8 cellular contexts compared by ENCODE assay signal in genomic region chr1:211327341-211327921, GRCh38. TPM values are rescaled to one million over a fixed set of nuclear protein-coding genes. Genes with fewer than 3 reads are reported as not detected.
DNase-seq lines count a peak whose midpoint lies in the region; ATAC-seq and TF ChIP-seq lines count a peak whose summit lies in the region.

No MANE protein-coding gene starts in this region.

- no peaks in the 10 kb centered on the region for H3K36me3 ChIP-seq in heart right ventricle

- ATAC-seq in heart right ventricle, result peak in 7 of 8 donors; percentile 23 to 57 (median 36)

- no peaks in the 10 kb centered on the region for H3K9me3 ChIP-seq in heart right ventricle

- peaks cover 6 to 58% (median 24%) of the 10 kb centered on the region in 9 donors for H3K4me1 ChIP-seq in heart right ventricle

- peaks cover 74% of the 10 kb centered on the region for H3K4me1 Mint-ChIP-seq in activated T-helper 2 cell treated with anti-CD3 and anti-CD28 coated beads, Interferon-gamma antibody, Interleukin-2, Interleukin-4, amounts not matched to agents 10 μg/mL and 5 μg/mL and 100 μg/mL, durations not matched to agents 14 hours and 24 hours and 36 hours (ENCODE audit: low read depth)

- peaks cover 39% of the 10 kb centered on the region for H3K36me3 Mint-ChIP-seq in activated T-helper 2 cell treated with anti-CD3 and anti-CD28 coated beads, Interferon-gamma antibody, Interleukin-2, Interleukin-4, amounts not matched to agents 10 μg/mL and 5 μg/mL and 100 μg/mL, durations not matched to agents 14 hours and 24 hours and 36 hours (ENCODE audit: low read depth)

- peak overlapping the region; percentile 92 for H3K4me3 Mint-ChIP-seq in activated T-helper 2 cell treated with anti-CD3 and anti-CD28 coated beads, Interferon-gamma antibody, Interleukin-2, Interleukin-4, amounts not matched to agents 10 μg/mL and 5 μg/mL and 100 μg/mL, durations not matched to agents 14 hours and 24 hours and 36 hours (ENCODE audit: low read depth)

- TF ChIP-seq CTCF in GM20000 (IDR thresholded peaks at IDR 0.05; ENCODE audit: extremely low read depth, missing control alignments), result no peak
- TF ChIP-seq CTCF in heart right ventricle (IDR thresholded peaks at IDR 0.05), result no peak

- WGBS in heart right ventricle, 2 donors, result 20 to 31% methylated on average over 16 of the region's 16 CpGs

- no peaks in the 10 kb centered on the region for H3K27me3 Mint-ChIP-seq in activated T-helper 2 cell treated with anti-CD3 and anti-CD28 coated beads, Interferon-gamma antibody, Interleukin-2, Interleukin-4, amounts not matched to agents 10 μg/mL and 5 μg/mL and 100 μg/mL, durations not matched to agents 14 hours and 24 hours and 36 hours (ENCODE audit: low read depth)

- intact Hi-C loops in activated T-helper 2 cell treated with anti-CD3 and anti-CD28 coated beads, Interferon-gamma antibody, Interleukin-2, Interleukin-4, amounts not matched to agents 10 μg/mL and 5 μg/mL and 100 μg/mL, durations not matched to agents 14 hours and 24 hours and 36 hours (cut with micrococcal nuclease), result loop anchor here (5.0 kb wide), 1 partner anchor 505 kb away; the partner anchor contains the start of gene LPGAT1
- intact Hi-C loops in heart right ventricle (cut with DNase I), result loop anchor here in 6 of 10 donors (5.0 to 10.0 kb wide), 6 partner anchors 55 to 327 kb away; no protein-coding TSS in a partner anchor

- H3K27ac Mint-ChIP-seq in activated T-helper 2 cell treated with anti-CD3 and anti-CD28 coated beads, Interferon-gamma antibody, Interleukin-2, Interleukin-4, amounts not matched to agents 10 μg/mL and 5 μg/mL and 100 μg/mL, durations not matched to agents 14 hours and 24 hours and 36 hours, result peak overlapping the region; percentile 93

- no peaks in the 10 kb centered on the region for H3K9me3 Mint-ChIP-seq in activated T-helper 2 cell treated with anti-CD3 and anti-CD28 coated beads, Interferon-gamma antibody, Interleukin-2, Interleukin-4, amounts not matched to agents 10 μg/mL and 5 μg/mL and 100 μg/mL, durations not matched to agents 14 hours and 24 hours and 36 hours

- peak overlapping the region in 9 of 10 donors; percentile 62 to 89 (median 76) for H3K27ac ChIP-seq in heart right ventricle

- H3K27me3 ChIP-seq in heart right ventricle, result no peaks in the 10 kb centered on the region

- H3K4me3 ChIP-seq in Jurkat, Clone E6-1 (ENCODE audit: low read length), result peak overlapping the region; percentile 77
- H3K4me3 ChIP-seq in heart right ventricle, result peak overlapping the region; percentile 62 to 89 (median 80)

- DNase-seq in GDM1 (lab: John Stamatoyannopoulos, UW), result peak; percentile 19
- DNase-seq in GM20000 (ENCODE audit: low spot score), result peak; percentile 64
- peak; percentile 42 for DNase-seq in Jurkat, Clone E6-1 (ENCODE audit: low read depth, low spot score)
- peak; percentile 34 for DNase-seq in activated T-helper 2 cell treated with anti-CD3 and anti-CD28 coated beads, Interferon-gamma antibody, Interleukin-2, Interleukin-4, amounts not matched to agents 10 μg/mL and 5 μg/mL and 100 μg/mL, durations not matched to agents 14 hours and 24 hours and 36 hours (ENCODE audit: low spot score)
- no peak for DNase-seq in heart right ventricle
- DNase-seq in retina, result peak; percentile 66
- DNase-seq in NCI-H187 treated with DMSO at 0.1 percent for 48 hours (lab: John Stamatoyannopoulos, UW), result no peak
- no peak for DNase-seq in NOMO-1 treated with DMSO at 0.1 percent for 48 hours (lab: John Stamatoyannopoulos, UW; ENCODE audit: unreplicated experiment)

RNA-seq across cellular contexts. Expression of gene TRAF5, which starts 0.8 kb away (rescaled TPM):
- 29.6 TPM for polyA plus RNA-seq in Jurkat, Clone E6-1 (2012; ENCODE audit: insufficient read depth, insufficient read length)
- 63.8 and 64.6 TPM in 2 replicates for total RNA-seq in activated T-helper 2 cell treated with anti-CD3 and anti-CD28 coated beads, Interferon-gamma antibody, Interleukin-2, Interleukin-4, amounts not matched to agents 10 μg/mL and 5 μg/mL and 100 μg/mL, durations not matched to agents 14 hours and 24 hours and 36 hours
- total RNA-seq in heart right ventricle, result 1 to 10 TPM; 1.3 to 4.6 (median 1.8) TPM
- 1 to 10 TPM; 1.9 to 5.5 TPM for polyA plus RNA-seq in heart right ventricle

Comparison
In these comparisons a context has a peak if more than half of its experiments do, and no peak if none do; other contexts are left out.
1. DNase-seq: peak in GDM1 (single experiment), GM20000 (single experiment), Jurkat, Clone E6-1 (single experiment), activated T-helper 2 cell treated with anti-CD3 and anti-CD28 coated beads, Interferon-gamma antibody, Interleukin-2, Interleukin-4, amounts not matched to agents 10 μg/mL and 5 μg/mL and 100 μg/mL, durations not matched to agents 14 hours and 24 hours and 36 hours (single experiment) and retina (single experiment); none in heart right ventricle (0 of 2), NCI-H187 treated with DMSO at 0.1 percent for 48 hours (single experiment) and NOMO-1 treated with DMSO at 0.1 percent for 48 hours (single experiment).
2. RNA of gene TRAF5, which starts 0.8 kb away (total RNA-seq): 63.8 to 64.6 TPM in activated T-helper 2 cell treated with anti-CD3 and anti-CD28 coated beads, Interferon-gamma antibody, Interleukin-2, Interleukin-4, amounts not matched to agents 10 μg/mL and 5 μg/mL and 100 μg/mL, durations not matched to agents 14 hours and 24 hours and 36 hours; 1.3 to 4.6 TPM in heart right ventricle; every median in the first group is over 10 times any median in the second.